In genomic region chr3:62529230-62529629, GRCh38 we compare ENCODE assay signal across 10 cellular contexts.
DNase-seq lines count a peak whose midpoint lies in the region; ATAC-seq and TF ChIP-seq lines count a peak whose summit lies in the region.
"Had no signal": no experiment of that assay in that cellular context is flagged by ENCODE, and none has a peak within 500 bp of the region (broad histone marks: within the 10 kb centered on the region; RNA-seq: fewer than 3 reads in every experiment).

No MANE protein-coding gene starts in this region.

- no peaks in the 10 kb centered on the region for H3K36me3 ChIP-seq in lung (ENCODE audit: control insufficient read depth in 2 of 2, insufficient read depth in 2 of 2, low read length in 2 of 2)

- ATAC-seq in lung (ENCODE audit: insufficient read depth, low FRiP score) (no peak), GM21381 (IDR thresholded peaks at IDR 0.05; ENCODE audit: unreplicated experiment) (no peak), HG02870 (IDR thresholded peaks at IDR 0.05; ENCODE audit: unreplicated experiment) (no peak)
- ATAC-seq: stimulated activated effector memory CD8-positive, alpha-beta T cell treated with anti-CD3 and anti-CD28 coated beads, Interleukin-12 subunit alpha, Interleukin-12 subunit beta, amount 100 ng/mL, for 72 hours had no signal

- DNase-seq in EH (ENCODE audit: low read depth) (peak; percentile 36), LoVo (ENCODE audit: low spot score) (peak; percentile 29), T47D (ENCODE audit: low read depth in 1 of 2, low spot score in 1 of 2) (peak; percentile 1 to 64), lung (ENCODE audit: low spot score) (peak; percentile 39), inferior parietal cortex (ENCODE audit: extremely low spot score) (no peak)
- DNase-seq in NK-92 treated with Interleukin-12 subunit alpha and Interleukin-12 subunit beta, amount 100 ng/mL, for 24 hours (lab: John Stamatoyannopoulos, UW) = no peak

- H3K27me3 ChIP-seq in lung (ENCODE audit: control insufficient read depth, insufficient read depth) = no peaks in the 10 kb centered on the region

- in situ Hi-C loops in T47D (cut with HindIII; ENCODE audit: low pct_unique_long_range_greater_than_20kb, low sequenced_read_pairs) = no loop called here

- TF ChIP-seq CTCF in lung (IDR thresholded peaks at IDR 0.05; ENCODE audit: control extremely low read depth, extremely low read depth) = no peak

- 33 to 34% methylated on average over 4 of the region's 4 CpGs for WGBS in lung, 2 donors

- no peak overlapping the region for H3K27ac ChIP-seq in lung (ENCODE audit: low read depth in 1 of 2, low read length in 1 of 2)
- H3K27ac ChIP-seq: epithelial cell of prostate had no signal

- H3K4me1 ChIP-seq in lung (ENCODE audit: control insufficient read depth in 2 of 2, insufficient read depth in 2 of 2, low read length in 2 of 2) = no peaks in the 10 kb centered on the region

- H3K4me3 ChIP-seq in lung = no peak overlapping the region

- no peaks in the 10 kb centered on the region for H3K9me3 ChIP-seq in lung (ENCODE audit: control insufficient read depth in 2 of 2, insufficient read depth in 1 of 2, low read length in 1 of 2)

Comparison
In these comparisons a context has a peak if more than half of its experiments do, and no peak if none do; other contexts are left out.
1. DNase-seq: peak in EH (single experiment), LoVo (single experiment), T47D (2 of 2) and lung (single experiment); none in NK-92 treated with Interleukin-12 subunit alpha and Interleukin-12 subunit beta, amount 100 ng/mL, for 24 hours (single experiment) and inferior parietal cortex (single experiment).